In the genomic region with DNA sequence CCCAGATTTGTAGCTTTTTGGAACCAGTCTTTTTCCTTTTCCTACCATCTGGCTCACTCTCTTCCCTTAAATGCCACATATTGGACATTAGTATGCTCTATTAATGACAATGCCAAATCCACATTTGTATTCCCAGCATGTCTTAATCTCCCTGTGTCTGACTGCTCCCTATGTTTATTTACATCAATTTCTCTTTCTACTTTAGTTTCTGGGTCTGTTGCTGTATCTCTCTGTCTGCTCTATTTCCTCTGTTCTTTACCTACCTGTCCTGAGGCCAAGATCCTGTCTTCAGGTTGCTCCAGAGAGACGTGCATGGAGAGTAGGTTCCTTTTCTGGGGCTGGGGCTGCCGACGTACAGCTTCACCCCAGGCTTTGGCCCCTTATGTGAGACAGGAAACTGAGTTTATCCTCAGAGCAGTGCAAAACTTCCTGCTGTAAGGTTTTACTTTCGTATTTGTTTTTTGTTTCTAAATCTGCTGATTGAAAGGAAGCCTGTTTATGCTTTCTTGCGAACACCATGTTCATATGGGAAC, we compare ENCODE assay signal across 8 cellular contexts. TPM values are rescaled to one million over a fixed set of nuclear protein-coding genes. Genes with fewer than 3 reads are reported as not detected.
DNase-seq lines count a peak whose midpoint lies in the region; ATAC-seq and TF ChIP-seq lines count a peak whose summit lies in the region.

No MANE protein-coding gene starts in this region.

- H2AFZ ChIP-seq in smooth muscle cell (ENCODE audit: low read depth) = no peak overlapping the region

- no peak for TF ChIP-seq POLR2A in ovary (IDR thresholded peaks at IDR 0.05)

- no peaks in the 10 kb centered on the region for H4K20me1 ChIP-seq in smooth muscle cell (ENCODE audit: low read depth)

- H3K4me1 Mint-ChIP-seq in T-helper 17 cell = peaks cover 36% of the 10 kb centered on the region

- TF ChIP-seq CTCF in smooth muscle cell (IDR thresholded peaks at IDR 0.05; ENCODE audit: borderline replicate concordance, insufficient read depth, poor library complexity, severe bottlenecking) (no peak), ovary (IDR thresholded peaks at IDR 0.05) (no peak)

- no peaks in the 10 kb centered on the region for H3K27me3 Mint-ChIP-seq in T-helper 17 cell

- peak; percentile 62 for ATAC-seq in GM18520 (IDR thresholded peaks at IDR 0.05; ENCODE audit: unreplicated experiment)
- ATAC-seq in HG02763 (IDR thresholded peaks at IDR 0.05; ENCODE audit: unreplicated experiment) = peak; percentile 82
- ATAC-seq in T-helper 17 cell = peak; percentile 85

- WGBS in smooth muscle cell (ENCODE audit: low lambda C conversion rate) = 74% methylated on average over 5 of the region's 5 CpGs
- WGBS in ovary, 3 donors = 40 to 53% (median 53%) methylated on average over 5 of the region's 5 CpGs

- peak overlapping the region; percentile 69 for H3K4me3 ChIP-seq in effector memory CD4-positive, alpha-beta T cell (ENCODE audit: insufficient read depth, low read depth, low read length, poor library complexity, severe bottlenecking)
- H3K4me3 ChIP-seq in smooth muscle cell (no peak overlapping the region), ovary (no peak overlapping the region)

- no peak overlapping the region for H3K9ac ChIP-seq in smooth muscle cell (ENCODE audit: low read depth)

- no peaks in the 10 kb centered on the region for H3K27me3 ChIP-seq in effector memory CD4-positive, alpha-beta T cell (replicated peaks; ENCODE audit: control insufficient read depth, insufficient read depth, low read length, poor library complexity, severe bottlenecking)
- H3K27me3 ChIP-seq in smooth muscle cell (ENCODE audit: low read depth) (no peaks in the 10 kb centered on the region), ovary (no peaks in the 10 kb centered on the region)

- no peak overlapping the region for H3K27ac Mint-ChIP-seq in T-helper 17 cell

- no peak overlapping the region for H3K4me2 ChIP-seq in smooth muscle cell

- H3K36me3 Mint-ChIP-seq in T-helper 17 cell (ENCODE audit: low read depth) = peaks cover 8% of the 10 kb centered on the region

- peak overlapping the region; percentile 79 for H3K27ac ChIP-seq in effector memory CD4-positive, alpha-beta T cell (ENCODE audit: insufficient read depth, low read length, poor library complexity, severe bottlenecking)
- no peak overlapping the region for H3K27ac ChIP-seq in smooth muscle cell (ENCODE audit: low read depth)
- no peak overlapping the region for H3K27ac ChIP-seq in ovary

- H3K4me1 ChIP-seq in effector memory CD4-positive, alpha-beta T cell (ENCODE audit: control insufficient read depth, insufficient read depth, low read length, poor library complexity, severe bottlenecking) = peaks cover 26% of the 10 kb centered on the region
- no peaks in the 10 kb centered on the region for H3K4me1 ChIP-seq in smooth muscle cell (ENCODE audit: low read depth)
- H3K4me1 ChIP-seq in ovary (ENCODE audit: insufficient read depth) = no peaks in the 10 kb centered on the region

- intact Hi-C loops in ovary (cut with DNase I) = no loop called here

- no peak for TF ChIP-seq EP300 in ovary (IDR thresholded peaks at IDR 0.05)

- no peaks in the 10 kb centered on the region for H3K9me3 ChIP-seq in T-helper 17 cell (ENCODE audit: control insufficient read depth, low read length, poor library complexity, severe bottlenecking)
- no peaks in the 10 kb centered on the region for H3K9me3 ChIP-seq in effector memory CD4-positive, alpha-beta T cell (ENCODE audit: control insufficient read depth, low read length)
- no peaks in the 10 kb centered on the region for H3K9me3 ChIP-seq in smooth muscle cell (replicated peaks; ENCODE audit: low read depth)
- no peaks in the 10 kb centered on the region for H3K9me3 ChIP-seq in ovary

- no peaks in the 10 kb centered on the region for H3K36me3 ChIP-seq in effector memory CD4-positive, alpha-beta T cell (ENCODE audit: control insufficient read depth, insufficient read depth, low read length)
- H3K36me3 ChIP-seq in smooth muscle cell (ENCODE audit: low read depth) (no peaks in the 10 kb centered on the region), ovary (no peaks in the 10 kb centered on the region)

- no peaks in the 10 kb centered on the region for H3K79me2 ChIP-seq in smooth muscle cell (ENCODE audit: low read depth)

- DNase-seq in T-helper 17 cell = peak in 2 of 3 donors; percentile 18 to 21
- peak; percentile 14 to 28 (median 20) for DNase-seq in effector memory CD4-positive, alpha-beta T cell
- DNase-seq in stimulated activated naive CD4-positive, alpha-beta T cell treated with Interleukin-2 at 50 U/mL for 16 hours (lab: John Stamatoyannopoulos, UW) = peak; percentile 32
- DNase-seq in kidney tubule cell (ENCODE audit: low spot score) = no peak
- DNase-seq in smooth muscle cell (lab: John Stamatoyannopoulos, UW; ENCODE audit: unreplicated experiment) = no peak
- no peak for DNase-seq in ovary

- no peaks in the 10 kb centered on the region for H3F3A ChIP-seq in smooth muscle cell (ENCODE audit: low read depth)

- no peak overlapping the region for H3K4me3 Mint-ChIP-seq in T-helper 17 cell

RNA-seq across cellular contexts. Expression of gene OR2AG2, which starts 25.6 kb away (rescaled TPM):
- total RNA-seq in T-helper 17 cell (not detected), smooth muscle cell (0.13 and 0.72 TPM in 2 replicates), ovary (under 1 TPM in 4 of 7 donors, not detected in 3; under 0.01 to 0.17 (median 0.05) TPM)
- polyA plus RNA-seq in smooth muscle cell (0.23 TPM in 1 of 2 replicates, not detected in the other), ovary (under 1 TPM in 1 of 2 donors, not detected in 1; 0.03 TPM)

RNA-seq across cellular contexts. Expression of gene OR2AG1, which starts 36.7 kb away (rescaled TPM):
- total RNA-seq in T-helper 17 cell (not detected), smooth muscle cell (not detected in 2 replicates), ovary (not detected)
- polyA plus RNA-seq in smooth muscle cell (not detected in 2 replicates), ovary (not detected)

RNA-seq across cellular contexts. Expression of gene OR6A2, which starts 53.3 kb away (rescaled TPM):
- total RNA-seq in T-helper 17 cell (not detected), smooth muscle cell (0.18 and 0.40 TPM in 2 replicates), ovary (under 1 TPM in 5 of 7 donors, not detected in 2; 0.17 to 0.46 (median 0.20) TPM)
- polyA plus RNA-seq in smooth muscle cell (not detected in 2 replicates), ovary (not detected)

Comparison
In these comparisons a context has a peak if more than half of its experiments do, and no peak if none do; other contexts are left out.
1. DNase-seq: peak in T-helper 17 cell (2 of 3), effector memory CD4-positive, alpha-beta T cell (3 of 3) and stimulated activated naive CD4-positive, alpha-beta T cell treated with Interleukin-2 at 50 U/mL for 16 hours (single experiment); none in kidney tubule cell (single experiment), smooth muscle cell (single experiment) and ovary (0 of 5).
2. Peak in every context shown above with its lines, with median percentiles within 50 percentile points of each other: ATAC-seq.